ENCODE assay signal across 1 cellular context in the genomic region with DNA sequence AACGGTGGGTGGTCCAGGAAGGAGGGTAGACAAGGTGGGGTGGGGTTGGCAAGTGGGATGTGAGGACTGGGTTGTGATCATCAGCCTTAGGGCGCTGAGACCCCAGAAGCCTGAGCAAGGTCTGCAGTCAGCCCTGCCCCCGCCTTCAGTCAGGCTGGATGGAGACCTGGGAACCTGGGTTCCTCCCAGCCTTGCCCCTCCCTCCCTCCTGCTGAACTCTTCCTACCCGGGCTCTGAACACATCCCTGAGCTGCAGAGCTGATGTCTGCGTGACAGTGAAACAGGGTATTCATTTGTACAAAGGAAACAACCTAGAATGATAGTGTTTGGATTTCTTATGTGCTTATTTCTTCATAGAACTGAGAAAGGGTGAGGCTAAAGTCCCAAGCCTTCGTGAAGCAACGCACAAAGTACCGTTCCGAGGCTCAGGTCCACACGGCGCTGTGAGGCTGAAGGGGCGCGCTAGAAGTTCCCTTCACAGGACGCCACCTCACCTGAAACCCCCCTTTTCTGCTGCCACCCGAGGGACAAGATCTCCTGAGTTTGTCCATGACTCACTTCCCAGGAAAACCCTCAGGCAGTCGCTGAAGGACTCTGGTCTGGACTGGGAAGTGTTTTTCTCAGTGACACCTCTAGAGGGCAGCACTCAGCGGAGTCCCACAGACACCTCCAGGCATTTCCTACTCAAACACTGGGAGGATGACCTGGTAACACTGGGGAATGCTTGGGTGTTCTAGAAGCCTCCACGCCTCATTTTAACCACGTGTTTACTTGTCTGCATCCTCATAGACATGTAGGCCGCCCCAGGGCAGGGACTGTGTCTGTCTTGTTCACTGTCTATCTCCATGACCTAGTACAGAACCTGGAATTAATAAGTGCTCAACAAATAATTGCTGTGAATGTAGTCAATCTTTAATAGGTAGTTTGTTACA.
TF ChIP-seq lines count a peak whose summit lies in the region.

No MANE protein-coding gene starts in this region.

TF ChIP-seq in HepG2, 621 proteins besides CTCF, POLR2A, EP300 and RAD21 (continued from another document and continues in another):
- peak; percentile 7 for TF ChIP-seq ZNF407 (CRISPR knock-in tag; IDR thresholded peaks at IDR 0.05; ENCODE audit: not compliant biosample characterization)
- TF ChIP-seq ZHX2 (IDR thresholded peaks at IDR 0.05; ENCODE audit: low read depth), result no peak
- peak; percentile 48; the same call in 1 of the 2 replicates for TF ChIP-seq ZHX2 (CRISPR knock-in tag; IDR thresholded peaks at IDR 0.05; ENCODE audit: borderline replicate concordance)
- TF ChIP-seq ZNF781 (CRISPR knock-in tag; IDR thresholded peaks at IDR 0.05; ENCODE audit: borderline replicate concordance, not compliant biosample characterization), result no peak
- TF ChIP-seq, protein P1, sequence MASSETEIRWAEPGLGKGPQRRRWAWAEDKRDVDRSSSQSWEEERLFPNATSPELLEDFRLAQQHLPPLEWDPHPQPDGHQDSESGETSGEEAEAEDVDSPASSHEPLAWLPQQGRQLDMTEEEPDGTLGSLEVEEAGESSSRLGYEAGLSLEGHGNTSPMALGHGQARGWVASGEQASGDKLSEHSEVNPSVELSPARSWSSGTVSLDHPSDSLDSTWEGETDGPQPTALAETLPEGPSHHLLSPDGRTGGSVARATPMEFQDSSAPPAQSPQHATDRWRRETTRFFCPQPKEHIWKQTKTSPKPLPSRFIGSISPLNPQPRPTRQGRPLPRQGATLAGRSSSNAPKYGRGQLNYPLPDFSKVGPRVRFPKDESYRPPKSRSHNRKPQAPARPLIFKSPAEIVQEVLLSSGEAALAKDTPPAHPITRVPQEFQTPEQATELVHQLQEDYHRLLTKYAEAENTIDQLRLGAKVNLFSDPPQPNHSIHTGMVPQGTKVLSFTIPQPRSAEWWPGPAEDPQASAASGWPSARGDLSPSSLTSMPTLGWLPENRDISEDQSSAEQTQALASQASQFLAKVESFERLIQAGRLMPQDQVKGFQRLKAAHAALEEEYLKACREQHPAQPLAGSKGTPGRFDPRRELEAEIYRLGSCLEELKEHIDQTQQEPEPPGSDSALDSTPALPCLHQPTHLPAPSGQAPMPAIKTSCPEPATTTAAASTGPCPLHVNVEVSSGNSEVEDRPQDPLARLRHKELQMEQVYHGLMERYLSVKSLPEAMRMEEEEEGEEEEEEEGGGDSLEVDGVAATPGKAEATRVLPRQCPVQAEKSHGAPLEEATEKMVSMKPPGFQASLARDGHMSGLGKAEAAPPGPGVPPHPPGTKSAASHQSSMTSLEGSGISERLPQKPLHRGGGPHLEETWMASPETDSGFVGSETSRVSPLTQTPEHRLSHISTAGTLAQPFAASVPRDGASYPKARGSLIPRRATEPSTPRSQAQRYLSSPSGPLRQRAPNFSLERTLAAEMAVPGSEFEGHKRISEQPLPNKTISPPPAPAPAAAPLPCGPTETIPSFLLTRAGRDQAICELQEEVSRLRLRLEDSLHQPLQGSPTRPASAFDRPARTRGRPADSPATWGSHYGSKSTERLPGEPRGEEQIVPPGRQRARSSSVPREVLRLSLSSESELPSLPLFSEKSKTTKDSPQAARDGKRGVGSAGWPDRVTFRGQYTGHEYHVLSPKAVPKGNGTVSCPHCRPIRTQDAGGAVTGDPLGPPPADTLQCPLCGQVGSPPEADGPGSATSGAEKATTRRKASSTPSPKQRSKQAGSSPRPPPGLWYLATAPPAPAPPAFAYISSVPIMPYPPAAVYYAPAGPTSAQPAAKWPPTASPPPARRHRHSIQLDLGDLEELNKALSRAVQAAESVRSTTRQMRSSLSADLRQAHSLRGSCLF (CRISPR knock-in tag; IDR thresholded peaks at IDR 0.05; ENCODE audit: borderline replicate concordance), result no peak
- TF ChIP-seq ZC3H4 (CRISPR knock-in tag; IDR thresholded peaks at IDR 0.05; ENCODE audit: borderline replicate concordance), result no peak
- no peak for TF ChIP-seq ZNF782 (CRISPR knock-in tag; IDR thresholded peaks at IDR 0.05; ENCODE audit: borderline replicate concordance)
- TF ChIP-seq HMG20A (CRISPR knock-in tag; IDR thresholded peaks at IDR 0.05; ENCODE audit: borderline replicate concordance), result peak; percentile 32; the same call in 1 of the 2 replicates
- TF ChIP-seq ZNF616 (CRISPR knock-in tag; IDR thresholded peaks at IDR 0.05; ENCODE audit: low read depth), result no peak
- TF ChIP-seq ZNF670 (CRISPR knock-in tag; IDR thresholded peaks at IDR 0.05; ENCODE audit: borderline replicate concordance), result peak; percentile 57; the same call in 1 of the 2 replicates
- TF ChIP-seq CAMTA2 (CRISPR knock-in tag; IDR thresholded peaks at IDR 0.05; ENCODE audit: borderline replicate concordance), result no peak
- no peak for TF ChIP-seq BRD4 (CRISPR knock-in tag; IDR thresholded peaks at IDR 0.05)
- no peak; the same call in 1 of the 2 replicates for TF ChIP-seq ARNT2 (CRISPR knock-in tag; IDR thresholded peaks at IDR 0.05; ENCODE audit: low read depth)
